21 cellular contexts compared by ENCODE assay signal in the genomic region with DNA sequence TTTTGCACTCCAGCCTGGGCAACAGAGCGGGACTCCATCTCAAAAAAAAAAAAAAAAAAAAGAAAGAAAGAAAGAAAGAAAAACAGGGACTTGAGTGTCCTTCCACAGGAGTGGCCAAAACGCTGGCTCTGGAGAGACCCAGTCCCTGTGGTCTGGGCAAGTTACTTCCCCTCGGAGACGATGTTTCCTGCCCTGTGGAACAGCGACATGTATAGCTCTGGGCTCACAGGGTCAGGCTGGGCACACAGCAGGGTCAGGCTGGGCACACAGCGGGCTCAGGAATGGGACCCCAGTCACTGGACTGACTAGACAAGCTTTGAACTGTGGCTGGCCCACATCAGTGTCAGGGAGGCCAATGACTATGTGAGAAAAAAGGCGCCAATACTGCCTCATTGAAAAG.
DNase-seq lines count a peak whose midpoint lies in the region; ATAC-seq and TF ChIP-seq lines count a peak whose summit lies in the region.
"Had no signal": no experiment of that assay in that cellular context is flagged by ENCODE, and none has a peak within 500 bp of the region (broad histone marks: within the 10 kb centered on the region; RNA-seq: fewer than 3 reads in every experiment).

No MANE protein-coding gene starts in this region.

- H3K36me3 Mint-ChIP-seq in T-helper 17 cell (ENCODE audit: low read depth) (no peaks in the 10 kb centered on the region), neural progenitor cell (peaks cover 18% of the 10 kb centered on the region)
- H3K36me3 Mint-ChIP-seq: natural killer cell had no signal

- peaks cover 85% of the 10 kb centered on the region for H4K20me1 ChIP-seq in neural progenitor cell (ENCODE audit: low read depth)

- no peak for DNase-seq in T-helper 17 cell
- no peak for DNase-seq in neural progenitor cell (ENCODE audit: low spot score)
- no peak for DNase-seq in thyroid gland
- DNase-seq in NCI-H1105 (lab: John Stamatoyannopoulos, UW), result no peak
- DNase-seq in NCI-H526 treated with DMSO at 0.1 percent for 48 hours (lab: John Stamatoyannopoulos, UW), result no peak
- DNase-seq in SKM-1 treated with dmso at 0.1 percent for 144 hours (lab: John Stamatoyannopoulos, UW; ENCODE audit: unreplicated experiment), result no peak
- DNase-seq: activated CD4-positive, alpha-beta T cell treated with anti-CD3 and anti-CD28 coated beads, Interleukin-2, amount 10 ng/mL, durations not matched to agents 24 days and 14 days; activated effector memory CD4-positive, alpha-beta T cell treated with anti-CD3 and anti-CD28 coated beads, Interleukin-2, amount 50 U/mL, for 16 hours; AML-193; amniotic stem cell; cerebellar nuclear complex; head of caudate nucleus; Karpas-422; natural killer cell; NCI-H1092; NCI-H2107; NCI-H510A treated with DMSO at 0.1 percent for 48 hours; SHP77; stimulated activated CD4-positive, alpha-beta T cell treated with anti-CD3 and anti-CD28 coated beads, Interleukin-12 subunit alpha, Interleukin-12 subunit beta, amount 100 ng/mL, for 4 hours had no signal

- H3K9ac ChIP-seq in endocrine pancreas (ENCODE audit: control insufficient read depth, insufficient read depth, low read length) (peak overlapping the region; percentile 19), neural progenitor cell (no peak overlapping the region)

- H2AFZ ChIP-seq in neural progenitor cell (replicated peaks), result no peak overlapping the region

- H3F3A ChIP-seq in neural progenitor cell (ENCODE audit: low read depth), result peaks cover 15% of the 10 kb centered on the region

- H3K4me1 Mint-ChIP-seq in T-helper 17 cell, result peaks cover 16% of the 10 kb centered on the region
- peaks cover 35% of the 10 kb centered on the region for H3K4me1 Mint-ChIP-seq in neural progenitor cell
- H3K4me1 Mint-ChIP-seq: activated CD4-positive, alpha-beta T cell treated with anti-CD3 and anti-CD28 coated beads, Interleukin-2, amount 10 ng/mL, durations not matched to agents 24 days and 14 days had no signal

- H3K4me3 Mint-ChIP-seq in T-helper 17 cell (no peak overlapping the region), neural progenitor cell (peak overlapping the region; percentile 24)
- H3K4me3 Mint-ChIP-seq: activated CD4-positive, alpha-beta T cell treated with anti-CD3 and anti-CD28 coated beads, Interleukin-2, amount 10 ng/mL, durations not matched to agents 24 days and 14 days; natural killer cell had no signal

- no peak overlapping the region for H3K4me2 ChIP-seq in neural progenitor cell

- H3K36me3 ChIP-seq in endocrine pancreas (ENCODE audit: control insufficient read depth, insufficient read depth, low read length), result no peaks in the 10 kb centered on the region
- H3K36me3 ChIP-seq in neural progenitor cell, result no peaks in the 10 kb centered on the region
- H3K36me3 ChIP-seq in thyroid gland, result no peaks in the 10 kb centered on the region

- H3K4me1 ChIP-seq in endocrine pancreas (ENCODE audit: control insufficient read depth, insufficient read depth, low read length), result no peaks in the 10 kb centered on the region
- peaks cover 22% of the 10 kb centered on the region for H3K4me1 ChIP-seq in neural progenitor cell
- H3K4me1 ChIP-seq in thyroid gland, result peaks cover 15 to 77% of the 10 kb centered on the region in 2 donors

- no peaks in the 10 kb centered on the region for H3K9me3 Mint-ChIP-seq in neural progenitor cell
- H3K9me3 Mint-ChIP-seq: activated CD4-positive, alpha-beta T cell treated with anti-CD3 and anti-CD28 coated beads, Interleukin-2, amount 10 ng/mL, durations not matched to agents 24 days and 14 days; memory B cell; natural killer cell had no signal

- TF ChIP-seq CTCF in neural progenitor cell (IDR thresholded peaks at IDR 0.05) (no peak), thyroid gland (IDR thresholded peaks at IDR 0.05) (no peak)

- TF ChIP-seq POLR2A in thyroid gland (IDR thresholded peaks at IDR 0.05), result no peak

- ATAC-seq in T-helper 17 cell, result no peak
- ATAC-seq: natural killer cell had no signal

- H3K9me3 ChIP-seq in T-helper 17 cell (ENCODE audit: control insufficient read depth, low read length, poor library complexity, severe bottlenecking), result no peaks in the 10 kb centered on the region
- H3K9me3 ChIP-seq in endocrine pancreas (ENCODE audit: control insufficient read depth, low read length), result no peaks in the 10 kb centered on the region
- H3K9me3 ChIP-seq in neural progenitor cell (ENCODE audit: low read depth), result no peaks in the 10 kb centered on the region
- no peaks in the 10 kb centered on the region for H3K9me3 ChIP-seq in thyroid gland

- H3K27ac Mint-ChIP-seq in T-helper 17 cell (peak overlapping the region; percentile 11), neural progenitor cell (peak overlapping the region; percentile 78)
- H3K27ac Mint-ChIP-seq: activated CD4-positive, alpha-beta T cell treated with anti-CD3 and anti-CD28 coated beads, Interleukin-2, amount 10 ng/mL, durations not matched to agents 24 days and 14 days; memory B cell had no signal

- peaks cover 22% of the 10 kb centered on the region for H3K79me2 ChIP-seq in neural progenitor cell (ENCODE audit: low read depth)

- H3K27ac ChIP-seq in neural progenitor cell (no peak overlapping the region), thyroid gland (peak overlapping the region in 2 of 3 donors; percentile 21 to 46)

- intact Hi-C loops in thyroid gland (cut with DNase I), result no loop called here

- H3K27me3 Mint-ChIP-seq in T-helper 17 cell (no peaks in the 10 kb centered on the region), neural progenitor cell (ENCODE audit: insufficient read depth, low read depth) (peaks cover 4% of the 10 kb centered on the region)
- H3K27me3 Mint-ChIP-seq: activated CD4-positive, alpha-beta T cell treated with anti-CD3 and anti-CD28 coated beads, Interleukin-2, amount 10 ng/mL, durations not matched to agents 24 days and 14 days; memory B cell had no signal

- WGBS in thyroid gland, 2 donors, result 79 to 85% methylated on average over 7 of the region's 7 CpGs

- no peak overlapping the region for H3K4me3 ChIP-seq in endocrine pancreas (ENCODE audit: control insufficient read depth, insufficient read depth, low read length)
- no peak overlapping the region for H3K4me3 ChIP-seq in neural progenitor cell
- H3K4me3 ChIP-seq in thyroid gland (replicated peaks in 1 of 3), result no peak overlapping the region

- H3K27me3 ChIP-seq in endocrine pancreas (ENCODE audit: control insufficient read depth, insufficient read depth, low read length) (no peaks in the 10 kb centered on the region), neural progenitor cell (no peaks in the 10 kb centered on the region), thyroid gland (no peaks in the 10 kb centered on the region)
